ENCODE assay signal across 16 cellular contexts in genomic region chr22:49093192-49093880, GRCh38.
DNase-seq lines count a peak whose midpoint lies in the region; ATAC-seq and TF ChIP-seq lines count a peak whose summit lies in the region.
"Had no signal": no experiment of that assay in that cellular context is flagged by ENCODE, and none has a peak within 500 bp of the region (broad histone marks: within the 10 kb centered on the region; RNA-seq: fewer than 3 reads in every experiment).

No MANE protein-coding gene starts in this region.

- ATAC-seq in left cardiac atrium = no peak
- no peak for ATAC-seq in left ventricle myocardium superior
- ATAC-seq: K562, T-cell had no signal

- H3K27me3 Mint-ChIP-seq in osteocyte (ENCODE audit: unreplicated experiment) = peaks cover 5% of the 10 kb centered on the region
- H3K27me3 Mint-ChIP-seq: CD4-positive, alpha-beta T cell had no signal

- DNase-seq in left cardiac atrium (peak; percentile 7), left ventricle myocardium superior (no peak), NCI-H146 treated with DMSO at 0.1 percent for 48 hours (lab: John Stamatoyannopoulos, UW; ENCODE audit: unreplicated experiment) (peak; percentile 17), NCI-H774 (lab: John Stamatoyannopoulos, UW) (peak; percentile 5), NCI-H1092 (lab: John Stamatoyannopoulos, UW) (no peak), osteocyte (ENCODE audit: extremely low spot score, unreplicated experiment) (no peak), NCI-H1436 (lab: John Stamatoyannopoulos, UW) (no peak)
- no peak for DNase-seq in activated CD4-positive, CD25-positive, alpha-beta regulatory T cell treated with anti-CD3 and anti-CD28 coated beads, Interleukin-2, amount 50 U/mL, for 72 hours
- DNase-seq: ACHN; AML-193; CD4-positive, alpha-beta T cell; H7; NCI-H1694; NCI-H526; T-cell had no signal

- no peaks in the 10 kb centered on the region for H3K36me3 Mint-ChIP-seq in osteocyte (ENCODE audit: unreplicated experiment)
- H3K36me3 Mint-ChIP-seq: T-cell had no signal

- no peaks in the 10 kb centered on the region for H3K4me1 Mint-ChIP-seq in osteocyte (ENCODE audit: unreplicated experiment)
- H3K4me1 Mint-ChIP-seq: T-cell had no signal

- H3K9me3 Mint-ChIP-seq in osteocyte (ENCODE audit: unreplicated experiment) = no peaks in the 10 kb centered on the region
- H3K9me3 Mint-ChIP-seq: CD4-positive, alpha-beta T cell; T-cell had no signal

- intact Hi-C loops in left cardiac atrium (cut with DNase I) = loop anchor here in 1 of 2 donors (10.0 kb wide), 1 partner anchor 51 kb away; no protein-coding TSS in a partner anchor
- intact Hi-C loops in left ventricle myocardium superior (cut with micrococcal nuclease) = no loop called here

- no peak overlapping the region for H3K4me3 Mint-ChIP-seq in osteocyte (ENCODE audit: unreplicated experiment)
- H3K4me3 Mint-ChIP-seq: CD4-positive, alpha-beta T cell; T-cell had no signal

- no peak for TF ChIP-seq CTCF in osteocyte (IDR thresholded peaks at IDR 0.05)

- no peak overlapping the region for H3K27ac Mint-ChIP-seq in osteocyte (ENCODE audit: unreplicated experiment)
- H3K27ac Mint-ChIP-seq: CD4-positive, alpha-beta T cell; T-cell had no signal

Comparison
In these comparisons a context has a peak if more than half of its experiments do, and no peak if none do; other contexts are left out.
1. DNase-seq: peak in left cardiac atrium (single experiment), NCI-H146 treated with DMSO at 0.1 percent for 48 hours (single experiment) and NCI-H774 (single experiment); none in left ventricle myocardium superior (single experiment), NCI-H1092 (single experiment), activated CD4-positive, CD25-positive, alpha-beta regulatory T cell treated with anti-CD3 and anti-CD28 coated beads, Interleukin-2, amount 50 U/mL, for 72 hours (single experiment), osteocyte (single experiment) and NCI-H1436 (single experiment).